Comparison of ENCODE assay signal across 8 cellular contexts in genomic region chr2:211035548-211036185, GRCh38.
DNase-seq lines count a peak whose midpoint lies in the region; ATAC-seq, FAIRE-seq and TF ChIP-seq lines count a peak whose summit lies in the region.

No MANE protein-coding gene starts in this region.

- ATAC-seq in GM21529 (IDR thresholded peaks at IDR 0.05; ENCODE audit: unreplicated experiment): peak; percentile 57

- intact Hi-C loops in endothelial cell of umbilical vein (cut with micrococcal nuclease): loop anchor here (1.0 to 5.0 kb wide), 7 partner anchors 122 to 1531 kb away; no protein-coding TSS in a partner anchor

- H3K4me3 ChIP-seq in DOHH2 (ENCODE audit: low read length) (no peak overlapping the region), endothelial cell of umbilical vein (replicated peaks in 1 of 3; ENCODE audit: insufficient read depth in 1 of 3, low read depth in 1 of 3, low read length in 3 of 3) (no peak overlapping the region), retinal pigment epithelial cell (ENCODE audit: low read length) (no peak overlapping the region)

- H3K27me3 ChIP-seq in DOHH2 (ENCODE audit: control insufficient read depth, low read length) (no peaks in the 10 kb centered on the region; the same call in 1 of the 2 replicates), endothelial cell of umbilical vein (ENCODE audit: control insufficient read depth in 2 of 2, insufficient read depth in 2 of 2, low read length in 2 of 2) (no peaks in the 10 kb centered on the region)

- dilution Hi-C loops in endothelial cell of umbilical vein (cut with MboI; ENCODE audit: extremely low pct_ligation_motif_present, low sequenced_read_pairs): no loop called here

- no peak overlapping the region for H3K9ac ChIP-seq in endothelial cell of umbilical vein (replicated peaks; ENCODE audit: extremely low read depth, insufficient read depth, low read length)

- no peaks in the 10 kb centered on the region for H3K9me2 ChIP-seq in DOHH2 (replicated peaks; ENCODE audit: control insufficient read depth, low read length)

- H3K79me2 ChIP-seq in DOHH2 (ENCODE audit: control insufficient read depth, low read length): no peaks in the 10 kb centered on the region
- no peaks in the 10 kb centered on the region for H3K79me2 ChIP-seq in endothelial cell of umbilical vein (ENCODE audit: control insufficient read depth, insufficient read depth, low read length)

- DNase-seq in MV-4-11 (lab: John Stamatoyannopoulos, UW): peak; percentile 7
- peak; percentile 53 for DNase-seq in endothelial cell of umbilical vein (ENCODE audit: low read depth, low spot score)
- DNase-seq in retinal pigment epithelial cell (ENCODE audit: low read depth): no peak
- DNase-seq in effector CD8-positive, alpha-beta T cell (lab: John Stamatoyannopoulos, UW): no peak
- DNase-seq in activated effector memory CD4-positive, alpha-beta T cell treated with Interleukin-2 at 50 U/mL for 16 hours: no peak
- DNase-seq in middle frontal gyrus (ENCODE audit: extremely low spot score, low spot score): no peak

- no peaks in the 10 kb centered on the region for H3K9me1 ChIP-seq in endothelial cell of umbilical vein (replicated peaks; ENCODE audit: control insufficient read depth, extremely low read depth, insufficient read depth, low read length)

- H3K27ac ChIP-seq in DOHH2 (ENCODE audit: low read depth, low read length): no peak overlapping the region
- H3K27ac ChIP-seq in endothelial cell of umbilical vein (ENCODE audit: insufficient read depth, low read depth, low read length): no peak overlapping the region

- H4K20me1 ChIP-seq in DOHH2 (ENCODE audit: control insufficient read depth, insufficient read depth, low read depth, low read length): no peaks in the 10 kb centered on the region
- H4K20me1 ChIP-seq in endothelial cell of umbilical vein (replicated peaks; ENCODE audit: control insufficient read depth, extremely low read depth, insufficient read depth, low read length): no peaks in the 10 kb centered on the region

- H3K36me3 ChIP-seq in DOHH2 (ENCODE audit: control insufficient read depth, low read length) (no peaks in the 10 kb centered on the region), endothelial cell of umbilical vein (ENCODE audit: control insufficient read depth in 2 of 2, extremely low read depth in 1 of 2, insufficient read depth in 2 of 2, low read length in 2 of 2) (no peaks in the 10 kb centered on the region)

- H2AFZ ChIP-seq in endothelial cell of umbilical vein (ENCODE audit: low read depth, low read length): no peak overlapping the region

- peak; percentile 73 for TF ChIP-seq CTCF in DOHH2 (IDR thresholded peaks at IDR 0.05; ENCODE audit: low read depth, low read length, poor library complexity, severe bottlenecking)
- peak; percentile 43 to 56 for TF ChIP-seq CTCF in endothelial cell of umbilical vein (IDR thresholded peaks at IDR 0.05; ENCODE audit: extremely low read depth in 1 of 2, insufficient read depth in 1 of 2, low read depth in 1 of 2, low read length in 2 of 2)
- peak; percentile 77 for TF ChIP-seq CTCF in retinal pigment epithelial cell (conservative IDR thresholded peaks at IDR 0.05; ENCODE audit: low read depth, low read length)

- H3K4me1 ChIP-seq in DOHH2 (ENCODE audit: control insufficient read depth, low read length): no peaks in the 10 kb centered on the region
- H3K4me1 ChIP-seq in endothelial cell of umbilical vein (ENCODE audit: control insufficient read depth, extremely low read depth, insufficient read depth, low read length): no peaks in the 10 kb centered on the region

- POLR2A ChIA-PET in endothelial cell of umbilical vein (lab: Charles Lee): no interaction called here

- CTCF ChIA-PET in endothelial cell of umbilical vein (lab: Charles Lee): interaction anchor here (0.6 to 2.8 kb wide), 43 partner anchors 9 to 1532 kb away, joined by 3 to 89 read pairs (median 4); no protein-coding TSS in a partner anchor

- no TSS peak for BruUV-seq in endothelial cell of umbilical vein (replicated peaks; lab: Mats Ljungman, UMichigan)

- peak; percentile 12 for FAIRE-seq in endothelial cell of umbilical vein (lab: Jason Lieb, UNC)

- H3K4me2 ChIP-seq in DOHH2 (ENCODE audit: low read length) (no peak overlapping the region), endothelial cell of umbilical vein (ENCODE audit: insufficient read depth, low read length) (no peak overlapping the region)

- no peaks in the 10 kb centered on the region for H3F3A ChIP-seq in DOHH2 (ENCODE audit: control insufficient read depth, insufficient read depth)

- H3K9me3 ChIP-seq in DOHH2 (ENCODE audit: control insufficient read depth, insufficient read depth, low read length): no peaks in the 10 kb centered on the region
- no peaks in the 10 kb centered on the region for H3K9me3 ChIP-seq in endothelial cell of umbilical vein (replicated peaks; ENCODE audit: control insufficient read depth, insufficient read depth, low read length)

- TF ChIP-seq POLR2A in endothelial cell of umbilical vein (IDR thresholded peaks at IDR 0.05; ENCODE audit: low read depth, low read length): no peak

TF ChIP-seq in endothelial cell of umbilical vein, 7 proteins besides CTCF, POLR2A, EP300 and RAD21:
- no peak for TF ChIP-seq GATA2 (IDR thresholded peaks at IDR 0.05; ENCODE audit: insufficient read depth, insufficient read length, low read depth, low read length)

Comparison
In these comparisons a context has a peak if more than half of its experiments do, and no peak if none do; other contexts are left out.
1. DNase-seq: peak in MV-4-11 (single experiment) and endothelial cell of umbilical vein (single experiment); none in retinal pigment epithelial cell (single experiment), effector CD8-positive, alpha-beta T cell (single experiment), activated effector memory CD4-positive, alpha-beta T cell treated with Interleukin-2 at 50 U/mL for 16 hours (single experiment) and middle frontal gyrus (single experiment).
2. Peak in every context shown above with its lines, with median percentiles within 50 percentile points of each other: CTCF ChIP-seq.